ENCODE assay signal across 16 cellular contexts in the genomic region with DNA sequence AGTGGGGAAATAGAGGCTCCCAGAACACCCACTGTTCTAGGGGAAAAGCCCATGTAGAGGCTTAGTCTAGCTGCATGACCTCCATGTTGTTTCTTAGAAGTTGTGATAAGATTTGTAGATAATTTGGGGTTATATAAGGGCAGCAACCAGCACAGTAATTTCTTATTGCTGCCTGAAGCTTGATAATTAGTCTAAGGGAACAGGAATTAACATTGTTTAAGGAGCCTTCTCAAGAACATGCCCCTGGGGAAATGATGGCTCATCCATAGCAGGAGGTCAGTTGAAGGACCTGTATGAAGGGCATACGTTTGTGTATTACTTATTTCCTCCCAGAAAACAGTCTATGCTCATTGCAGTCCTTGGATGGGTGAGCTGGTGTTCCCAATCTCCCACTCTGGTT.
DNase-seq lines count a peak whose midpoint lies in the region; ATAC-seq, FAIRE-seq and TF ChIP-seq lines count a peak whose summit lies in the region.
"Had no signal": no experiment of that assay in that cellular context is flagged by ENCODE, and none has a peak within 500 bp of the region (broad histone marks: within the 10 kb centered on the region; RNA-seq: fewer than 3 reads in every experiment).

No MANE protein-coding gene starts in this region.

- no peaks in the 10 kb centered on the region for H3K9me1 ChIP-seq in K562 (ENCODE audit: control insufficient read depth, insufficient read depth, low read length)

- FAIRE-seq in GM12892 (lab: Jason Lieb, UNC), result peak; percentile 9
- no peak for FAIRE-seq in K562 (lab: Jason Lieb, UNC)
- FAIRE-seq: A204.1 had no signal

- TF ChIP-seq EP300 in K562 (IDR thresholded peaks at IDR 0.05; ENCODE audit: low read length), result no peak

- TF ChIP-seq CTCF in K562 (IDR thresholded peaks at IDR 0.05 in 2 of 3, conservative IDR thresholded peaks at IDR 0.05 in 1 of 3; ENCODE audit: insufficient read depth in 2 of 3, low read depth in 1 of 3, low read length in 3 of 3), result no peak

- no peaks in the 10 kb centered on the region for H3K9me2 ChIP-seq in Karpas-422 (replicated peaks; ENCODE audit: insufficient read depth, low read length)

- H3K79me2 ChIP-seq in K562 (ENCODE audit: control insufficient read depth, insufficient read depth, low read length) (no peaks in the 10 kb centered on the region), Karpas-422 (ENCODE audit: low read length) (no peaks in the 10 kb centered on the region)

- in situ Hi-C loops in K562 (cut with MboI), result no loop called here

- DNase-seq in COLO829 (ENCODE audit: low spot score) (peak; percentile 62), GM12892 (ENCODE audit: insufficient read length) (no peak), NCI-H82 (lab: John Stamatoyannopoulos, UW) (peak; percentile 81), K562 (ENCODE audit: extremely low read depth in 1 of 4, low spot score in 3 of 4) (no peak), COR-L47 (lab: John Stamatoyannopoulos, UW) (no peak), Karpas-422 (no peak)
- no peak for DNase-seq in activated CD4-positive, alpha-beta T cell treated with anti-CD3 and anti-CD28 coated beads, Interleukin-2, amount 50 U/mL, for 4 hours
- DNase-seq: BE2C; Caco-2; CD4-positive, alpha-beta memory T cell; DMS53; H7; KBM-7 had no signal

- H3K27ac ChIP-seq in K562 (ENCODE audit: extremely low read depth, low read depth, low read length) (no peak overlapping the region), Karpas-422 (ENCODE audit: low read length) (no peak overlapping the region)
- H3K27ac ChIP-seq: C4-2B had no signal

- intact Hi-C loops in K562 (cut with micrococcal nuclease), result no loop called here

- no TSS peak for BruUV-seq in K562 (replicated peaks; lab: Mats Ljungman, UMichigan)

- H3K9ac ChIP-seq in K562 (ENCODE audit: insufficient read depth in 1 of 2, low read depth in 2 of 2, low read length in 2 of 2), result no peak overlapping the region
- no peak overlapping the region for H3K9ac ChIP-seq in Karpas-422 (ENCODE audit: low read length)

- CTCF ChIA-PET in K562 (lab: Yijun Ruan, JAX; ENCODE audit: low intra/inter-chr PET ratio), result no interaction called here

- TF ChIP-seq POLR2A in GM12892 (IDR thresholded peaks at IDR 0.05; ENCODE audit: low read depth, low read length) (no peak), K562 (conservative IDR thresholded peaks at IDR 0.05) (no peak)

- H3K4me3 ChIP-seq in K562 (no peak overlapping the region), Karpas-422 (ENCODE audit: low read length) (no peak overlapping the region)
- H3K4me3 ChIP-seq: GM23338 had no signal

- no peak overlapping the region for H2AFZ ChIP-seq in K562 (ENCODE audit: low read depth, low read length)
- no peak overlapping the region for H2AFZ ChIP-seq in Karpas-422 (ENCODE audit: low read length)
- H2AFZ ChIP-seq: GM23338 had no signal

- H3K4me1 ChIP-seq in K562 (replicated peaks in 1 of 2; ENCODE audit: control insufficient read depth in 2 of 2, insufficient read depth in 2 of 2, low read length in 2 of 2), result no peaks in the 10 kb centered on the region
- H3K4me1 ChIP-seq in Karpas-422 (ENCODE audit: low read length), result no peaks in the 10 kb centered on the region
- H3K4me1 ChIP-seq: Caco-2 had no signal

- H4K20me1 ChIP-seq in K562 (replicated peaks; ENCODE audit: control insufficient read depth, insufficient read depth, low read length) (no peaks in the 10 kb centered on the region), Karpas-422 (ENCODE audit: insufficient read depth, low read depth, low read length) (no peaks in the 10 kb centered on the region)

- 0% methylated on average over 1 of the region's 1 CpG for WGBS in K562 (ENCODE audit: insufficient coverage, low coverage, missing lambda C conversion rate)

- H3K27me3 ChIP-seq in K562 (ENCODE audit: control insufficient read depth in 2 of 2, insufficient read depth in 2 of 2, low read length in 2 of 2) (no peaks in the 10 kb centered on the region; a peak in 2 of 5 replicates), Karpas-422 (ENCODE audit: low read length) (no peaks in the 10 kb centered on the region)
- H3K27me3 ChIP-seq: BE2C had no signal

- POLR2A ChIA-PET in K562 (lab: Yijun Ruan, JAX), result interaction anchor here (0.8 kb wide), 1 partner anchor 9 kb away, joined by 4 read pairs; no protein-coding TSS in a partner anchor

- H3K9me3 ChIP-seq in K562 (replicated peaks; ENCODE audit: control insufficient read depth, insufficient read depth, low read depth, low read length), result no peaks in the 10 kb centered on the region
- no peaks in the 10 kb centered on the region for H3K9me3 ChIP-seq in Karpas-422 (ENCODE audit: low read length)
- H3K9me3 ChIP-seq: BE2C, Caco-2 had no signal

- H3K36me3 ChIP-seq in K562 (ENCODE audit: control insufficient read depth, insufficient read depth, low read length) (no peaks in the 10 kb centered on the region), Karpas-422 (ENCODE audit: insufficient read depth, low read length) (no peaks in the 10 kb centered on the region)
- H3K36me3 ChIP-seq: BE2C had no signal

- ATAC-seq in K562, result no peak
- ATAC-seq: GM23338 had no signal

- no peak for TF ChIP-seq RAD21 in K562 (CRISPR knock-in tag; conservative IDR thresholded peaks at IDR 0.05 in 1 of 2, IDR thresholded peaks at IDR 0.05 in 1 of 2)

- H3K4me2 ChIP-seq in K562 (ENCODE audit: insufficient read depth, low read length) (no peak overlapping the region), Karpas-422 (ENCODE audit: low read depth, low read length, poor library complexity, severe bottlenecking) (no peak overlapping the region)
- H3K4me2 ChIP-seq: GM23338 had no signal

TF ChIP-seq in K562, 482 proteins besides CTCF, POLR2A, EP300 and RAD21:
- TF ChIP-seq, protein P1, sequence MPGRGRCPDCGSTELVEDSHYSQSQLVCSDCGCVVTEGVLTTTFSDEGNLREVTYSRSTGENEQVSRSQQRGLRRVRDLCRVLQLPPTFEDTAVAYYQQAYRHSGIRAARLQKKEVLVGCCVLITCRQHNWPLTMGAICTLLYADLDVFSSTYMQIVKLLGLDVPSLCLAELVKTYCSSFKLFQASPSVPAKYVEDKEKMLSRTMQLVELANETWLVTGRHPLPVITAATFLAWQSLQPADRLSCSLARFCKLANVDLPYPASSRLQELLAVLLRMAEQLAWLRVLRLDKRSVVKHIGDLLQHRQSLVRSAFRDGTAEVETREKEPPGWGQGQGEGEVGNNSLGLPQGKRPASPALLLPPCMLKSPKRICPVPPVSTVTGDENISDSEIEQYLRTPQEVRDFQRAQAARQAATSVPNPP (IDR thresholded peaks at IDR 0.05; ENCODE audit: borderline replicate concordance, insufficient read depth, insufficient read length), result no peak
- no peak for TF ChIP-seq RBM15 (IDR thresholded peaks at IDR 0.05; ENCODE audit: insufficient read depth, low read length)
- peak; percentile 79 for TF ChIP-seq FOXJ2 (tag; IDR thresholded peaks at IDR 0.05)

Comparison
In these comparisons a context has a peak if more than half of its experiments do, and no peak if none do; other contexts are left out.
1. DNase-seq: peak in COLO829 (single experiment) and NCI-H82 (single experiment); none in GM12892 (single experiment), K562 (0 of 4), COR-L47 (single experiment), Karpas-422 (single experiment) and activated CD4-positive, alpha-beta T cell treated with anti-CD3 and anti-CD28 coated beads, Interleukin-2, amount 50 U/mL, for 4 hours (0 of 2).